In genomic region chr19:54825331-54825730, GRCh38 we compare ENCODE assay signal across 1 cellular context. TPM values are rescaled to one million over a fixed set of nuclear protein-coding genes. Genes with fewer than 3 reads are reported as not detected.
"Had no signal": no experiment of that assay in that cellular context is flagged by ENCODE, and none has a peak within 500 bp of the region (broad histone marks: within the 10 kb centered on the region; RNA-seq: fewer than 3 reads in every experiment).

No MANE protein-coding gene starts in this region.

RNA-seq across cellular contexts. Expression of gene KIR2DS4, which starts 7.1 kb away (rescaled TPM):
- polyA plus RNA-seq: aorta had no signal

RNA-seq across cellular contexts. Expression of gene KIR3DL1, which starts 9.1 kb away (rescaled TPM):
- polyA plus RNA-seq: aorta had no signal

RNA-seq across cellular contexts. Expression of gene FCAR, which starts 48.7 kb away (rescaled TPM):
- polyA plus RNA-seq: aorta had no signal
